18 cellular contexts compared by ENCODE assay signal in genomic region chr2:119432882-119433522, GRCh38. TPM values are rescaled to one million over a fixed set of nuclear protein-coding genes. Genes with fewer than 3 reads are reported as not detected.
DNase-seq lines count a peak whose midpoint lies in the region; ATAC-seq and TF ChIP-seq lines count a peak whose summit lies in the region.
"Had no signal": no experiment of that assay in that cellular context is flagged by ENCODE, and none has a peak within 500 bp of the region (broad histone marks: within the 10 kb centered on the region; RNA-seq: fewer than 3 reads in every experiment).

No MANE protein-coding gene starts in this region.

- ATAC-seq in upper lobe of left lung (ENCODE audit: low FRiP score in 2 of 2) (no peak), GM19023 (IDR thresholded peaks at IDR 0.05; ENCODE audit: unreplicated experiment) (no peak), GM21825 (IDR thresholded peaks at IDR 0.05; ENCODE audit: unreplicated experiment) (no peak)
- ATAC-seq: activated T-cell treated with anti-CD3 and anti-CD28 coated beads, Interleukin-2, amount 50 U/mL, for 72 hours; SK-N-SH treated with all-trans-retinoic acid at 6 μM for 48 hours; stimulated activated naive CD8-positive, alpha-beta T cell treated with anti-CD3 and anti-CD28 coated beads, Interleukin-15, Interleukin-2, amounts not matched to agents 100 U/mL and 50 U/mL, for 24 hours had no signal

- H3K9me3 ChIP-seq in upper lobe of left lung = no peaks in the 10 kb centered on the region

- H3K4me3 ChIP-seq in fibroblast of villous mesenchyme (ENCODE audit: low read depth, low read length) (peak overlapping the region; percentile 57), upper lobe of left lung (peak overlapping the region in 3 of 4 donors; percentile 59 to 87 (median 82))

- POLR2A ChIA-PET in activated CD4-positive, alpha-beta memory T cell treated with anti-CD3 and anti-CD28 coated beads for 36 hours (lab: Charles Lee) = no interaction called here
- POLR2A ChIA-PET in activated CD4-positive, alpha-beta memory T cell treated with anti-CD3 and anti-CD28 coated beads, Interleukin-2, amount 10 ng/mL, durations not matched to agents 7 days and 5 days (lab: Charles Lee) = no interaction called here

- H3K9me3 Mint-ChIP-seq in activated CD4-positive, alpha-beta memory T cell treated with anti-CD3 and anti-CD28 coated beads for 36 hours = no peaks in the 10 kb centered on the region
- H3K9me3 Mint-ChIP-seq in activated CD4-positive, alpha-beta memory T cell treated with anti-CD3 and anti-CD28 coated beads, Interleukin-2, amount 10 ng/mL, durations not matched to agents 7 days and 5 days = no peaks in the 10 kb centered on the region
- no peaks in the 10 kb centered on the region for H3K9me3 Mint-ChIP-seq in nephron progenitor cell
- H3K9me3 Mint-ChIP-seq in activated T-helper 1 cell treated with anti-CD3 and anti-CD28 coated beads, Interleukin-12 subunit alpha, Interleukin-12 subunit beta, Interleukin-2, Interleukin-4 antibody, amounts not matched to agents 30 ng/mL and 10 ng/mL and 1 ng/mL, durations not matched to agents 14 hours and 24 hours and 36 hours = no peaks in the 10 kb centered on the region
- H3K9me3 Mint-ChIP-seq: activated T-cell treated with anti-CD3 and anti-CD28 coated beads, Interleukin-2, amount 50 U/mL, for 72 hours had no signal

- H3K27ac ChIP-seq in upper lobe of left lung = peak overlapping the region; percentile 75 to 90 (median 89)
- H3K27ac ChIP-seq: 22Rv1 had no signal

- CTCF ChIA-PET in activated CD4-positive, alpha-beta memory T cell treated with anti-CD3 and anti-CD28 coated beads for 36 hours (lab: Charles Lee) = no interaction called here
- CTCF ChIA-PET in activated CD4-positive, alpha-beta memory T cell treated with anti-CD3 and anti-CD28 coated beads, Interleukin-2, amount 10 ng/mL, durations not matched to agents 7 days and 5 days (lab: Charles Lee) = no interaction called here

- no peak for TF ChIP-seq CTCF in fibroblast of villous mesenchyme (IDR thresholded peaks at IDR 0.05; ENCODE audit: insufficient read depth, low read depth, low read length)
- TF ChIP-seq CTCF in nephron progenitor cell (IDR thresholded peaks at IDR 0.05) = no peak
- TF ChIP-seq CTCF in upper lobe of left lung (IDR thresholded peaks at IDR 0.05) = no peak

- 77 to 88% methylated on average over 16 to 17 of the region's 17 CpGs for WGBS in upper lobe of left lung, 2 donors

- intact Hi-C loops in activated CD4-positive, alpha-beta memory T cell treated with anti-CD3 and anti-CD28 coated beads for 36 hours (cut with micrococcal nuclease) = no loop called here
- intact Hi-C loops in activated T-helper 1 cell treated with anti-CD3 and anti-CD28 coated beads, Interleukin-12 subunit alpha, Interleukin-12 subunit beta, Interleukin-2, Interleukin-4 antibody, amounts not matched to agents 30 ng/mL and 10 ng/mL and 1 ng/mL, durations not matched to agents 14 hours and 24 hours and 36 hours (cut with micrococcal nuclease) = no loop called here

- peaks cover 44% of the 10 kb centered on the region for H3K27me3 Mint-ChIP-seq in activated CD4-positive, alpha-beta memory T cell treated with anti-CD3 and anti-CD28 coated beads for 36 hours
- peaks cover 48% of the 10 kb centered on the region for H3K27me3 Mint-ChIP-seq in activated CD4-positive, alpha-beta memory T cell treated with anti-CD3 and anti-CD28 coated beads, Interleukin-2, amount 10 ng/mL, durations not matched to agents 7 days and 5 days
- peaks cover 20% of the 10 kb centered on the region for H3K27me3 Mint-ChIP-seq in nephron progenitor cell (ENCODE audit: low read depth, poor library complexity)
- H3K27me3 Mint-ChIP-seq in activated T-helper 1 cell treated with anti-CD3 and anti-CD28 coated beads, Interleukin-12 subunit alpha, Interleukin-12 subunit beta, Interleukin-2, Interleukin-4 antibody, amounts not matched to agents 30 ng/mL and 10 ng/mL and 1 ng/mL, durations not matched to agents 14 hours and 24 hours and 36 hours (ENCODE audit: insufficient read depth) = peaks cover 44% of the 10 kb centered on the region

- H3K4me1 Mint-ChIP-seq in activated CD4-positive, alpha-beta memory T cell treated with anti-CD3 and anti-CD28 coated beads for 36 hours (ENCODE audit: low read depth) = peaks cover 5% of the 10 kb centered on the region
- peaks cover 4% of the 10 kb centered on the region for H3K4me1 Mint-ChIP-seq in activated CD4-positive, alpha-beta memory T cell treated with anti-CD3 and anti-CD28 coated beads, Interleukin-2, amount 10 ng/mL, durations not matched to agents 7 days and 5 days
- H3K4me1 Mint-ChIP-seq in nephron progenitor cell = peaks cover 75% of the 10 kb centered on the region
- H3K4me1 Mint-ChIP-seq in activated T-helper 1 cell treated with anti-CD3 and anti-CD28 coated beads, Interleukin-12 subunit alpha, Interleukin-12 subunit beta, Interleukin-2, Interleukin-4 antibody, amounts not matched to agents 30 ng/mL and 10 ng/mL and 1 ng/mL, durations not matched to agents 14 hours and 24 hours and 36 hours (ENCODE audit: low read depth) = no peaks in the 10 kb centered on the region

- H3K4me3 Mint-ChIP-seq in activated CD4-positive, alpha-beta memory T cell treated with anti-CD3 and anti-CD28 coated beads for 36 hours = no peak overlapping the region
- H3K4me3 Mint-ChIP-seq in activated CD4-positive, alpha-beta memory T cell treated with anti-CD3 and anti-CD28 coated beads, Interleukin-2, amount 10 ng/mL, durations not matched to agents 7 days and 5 days = no peak overlapping the region
- H3K4me3 Mint-ChIP-seq in nephron progenitor cell = peak overlapping the region; percentile 82
- H3K4me3 Mint-ChIP-seq in activated T-helper 1 cell treated with anti-CD3 and anti-CD28 coated beads, Interleukin-12 subunit alpha, Interleukin-12 subunit beta, Interleukin-2, Interleukin-4 antibody, amounts not matched to agents 30 ng/mL and 10 ng/mL and 1 ng/mL, durations not matched to agents 14 hours and 24 hours and 36 hours = no peak overlapping the region

- H3K27me3 ChIP-seq in upper lobe of left lung = no peaks in the 10 kb centered on the region

- H3K27ac Mint-ChIP-seq in activated CD4-positive, alpha-beta memory T cell treated with anti-CD3 and anti-CD28 coated beads for 36 hours = peak overlapping the region; percentile 36
- no peak overlapping the region for H3K27ac Mint-ChIP-seq in activated CD4-positive, alpha-beta memory T cell treated with anti-CD3 and anti-CD28 coated beads, Interleukin-2, amount 10 ng/mL, durations not matched to agents 7 days and 5 days
- H3K27ac Mint-ChIP-seq in nephron progenitor cell = no peak overlapping the region
- no peak overlapping the region for H3K27ac Mint-ChIP-seq in activated T-helper 1 cell treated with anti-CD3 and anti-CD28 coated beads, Interleukin-12 subunit alpha, Interleukin-12 subunit beta, Interleukin-2, Interleukin-4 antibody, amounts not matched to agents 30 ng/mL and 10 ng/mL and 1 ng/mL, durations not matched to agents 14 hours and 24 hours and 36 hours
- H3K27ac Mint-ChIP-seq: activated T-cell treated with anti-CD3 and anti-CD28 coated beads, Interleukin-2, amount 50 U/mL, for 72 hours had no signal

- no peak for DNase-seq in activated CD4-positive, alpha-beta memory T cell treated with anti-CD3 and anti-CD28 coated beads for 36 hours
- no peak for DNase-seq in activated CD4-positive, alpha-beta memory T cell treated with anti-CD3 and anti-CD28 coated beads, Interleukin-2, amount 10 ng/mL, durations not matched to agents 7 days and 5 days
- DNase-seq in fibroblast of villous mesenchyme (ENCODE audit: low read depth) (no peak), nephron progenitor cell (no peak), upper lobe of left lung (peak in 1 of 2 donors; percentile 66)
- DNase-seq in activated T-helper 1 cell treated with anti-CD3 and anti-CD28 coated beads, Interleukin-12 subunit alpha, Interleukin-12 subunit beta, Interleukin-2, Interleukin-4 antibody, amounts not matched to agents 30 ng/mL and 10 ng/mL and 1 ng/mL, durations not matched to agents 14 hours and 24 hours and 36 hours (ENCODE audit: low spot score) = no peak
- DNase-seq: activated CD4-positive, CD25-positive, alpha-beta regulatory T cell; activated T-cell treated with anti-CD3 and anti-CD28 coated beads, Interleukin-2, amount 50 U/mL, for 72 hours; Calu3; HCEC 1CT; NCI-H146; NK-92 treated with Interleukin-12 subunit alpha and Interleukin-12 subunit beta, amount 100 ng/mL, for 24 hours; stimulated activated CD4-positive, alpha-beta T cell treated with anti-CD3 and anti-CD28 coated beads, Interleukin-2, amount 100 ng/mL, for 24 hours; stimulated activated naive CD8-positive, alpha-beta T cell treated with anti-CD3 and anti-CD28 coated beads, Interleukin-15, Interleukin-2, amounts not matched to agents 100 U/mL and 50 U/mL, for 24 hours had no signal

- TF ChIP-seq EP300 in upper lobe of left lung (IDR thresholded peaks at IDR 0.05) = no peak

- no peaks in the 10 kb centered on the region for H3K36me3 Mint-ChIP-seq in activated CD4-positive, alpha-beta memory T cell treated with anti-CD3 and anti-CD28 coated beads for 36 hours
- no peaks in the 10 kb centered on the region for H3K36me3 Mint-ChIP-seq in activated CD4-positive, alpha-beta memory T cell treated with anti-CD3 and anti-CD28 coated beads, Interleukin-2, amount 10 ng/mL, durations not matched to agents 7 days and 5 days (ENCODE audit: low read depth)
- H3K36me3 Mint-ChIP-seq in nephron progenitor cell (ENCODE audit: low read depth) = peaks cover 4% of the 10 kb centered on the region
- H3K36me3 Mint-ChIP-seq in activated T-helper 1 cell treated with anti-CD3 and anti-CD28 coated beads, Interleukin-12 subunit alpha, Interleukin-12 subunit beta, Interleukin-2, Interleukin-4 antibody, amounts not matched to agents 30 ng/mL and 10 ng/mL and 1 ng/mL, durations not matched to agents 14 hours and 24 hours and 36 hours (ENCODE audit: low read depth) = no peaks in the 10 kb centered on the region

- H3K4me1 ChIP-seq in upper lobe of left lung = peaks cover 55 to 85% (median 73%) of the 10 kb centered on the region in 4 donors

- TF ChIP-seq POLR2A in upper lobe of left lung (IDR thresholded peaks at IDR 0.05) = no peak

- peaks cover 0 to 8% (median 3%) of the 10 kb centered on the region in 4 donors for H3K36me3 ChIP-seq in upper lobe of left lung

RNA-seq across cellular contexts. Expression of gene TMEM37, which starts 1.3 kb away (rescaled TPM):
- total RNA-seq in activated CD4-positive, alpha-beta memory T cell treated with anti-CD3 and anti-CD28 coated beads for 36 hours = not detected
- not detected for total RNA-seq in activated CD4-positive, alpha-beta memory T cell treated with anti-CD3 and anti-CD28 coated beads, Interleukin-2, amount 10 ng/mL, durations not matched to agents 7 days and 5 days
- 0.64 and 1.3 TPM in 2 replicates for total RNA-seq in fibroblast of villous mesenchyme
- 10 to 100 TPM in 5 of 6 donors, 1 to 10 TPM in 1; 9.3 to 28.5 (median 14.5) TPM for total RNA-seq in upper lobe of left lung
- not detected in 2 replicates for total RNA-seq in activated T-helper 1 cell treated with anti-CD3 and anti-CD28 coated beads, Interleukin-12 subunit alpha, Interleukin-12 subunit beta, Interleukin-2, Interleukin-4 antibody, amounts not matched to agents 30 ng/mL and 10 ng/mL and 1 ng/mL, durations not matched to agents 14 hours and 24 hours and 36 hours
- total RNA-seq: activated T-cell treated with anti-CD3 and anti-CD28 coated beads, Interleukin-2, amount 50 U/mL, for 72 hours had no signal
